1 cellular context compared by ENCODE assay signal in the genomic region with DNA sequence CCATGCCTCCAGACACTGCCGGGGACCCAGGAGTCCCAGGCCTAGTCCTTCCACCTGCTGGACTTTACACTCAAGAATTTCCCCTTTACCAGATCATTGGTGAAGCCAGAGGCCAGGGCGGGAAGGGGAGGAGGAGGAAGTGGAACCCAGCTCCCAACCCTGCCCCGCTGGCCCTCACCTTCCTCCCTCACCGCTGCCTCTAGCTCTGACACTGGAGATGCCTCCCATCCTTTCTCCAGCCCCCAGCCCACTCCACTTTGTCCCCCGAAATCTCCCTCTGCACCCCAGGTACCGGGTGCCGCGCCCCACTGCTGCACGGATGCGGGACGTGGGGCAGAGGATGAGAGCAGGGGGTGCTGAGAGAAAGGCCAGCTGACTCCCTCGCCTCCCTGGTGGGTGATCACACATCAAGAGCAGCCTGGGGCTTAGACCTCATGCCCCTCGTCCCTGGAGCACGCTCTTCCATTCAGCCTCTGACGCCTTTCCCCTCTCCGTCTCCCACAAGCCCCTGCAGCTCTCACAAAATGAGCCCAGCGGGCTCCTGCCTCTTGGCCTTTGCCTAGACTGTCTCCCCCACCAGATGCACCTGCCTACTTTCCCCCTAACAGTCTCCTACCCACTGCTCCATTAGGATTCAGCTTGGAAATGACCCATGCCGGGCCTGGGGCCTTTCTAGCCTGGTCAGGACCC.
TF ChIP-seq lines count a peak whose summit lies in the region.

A gene with protein sequence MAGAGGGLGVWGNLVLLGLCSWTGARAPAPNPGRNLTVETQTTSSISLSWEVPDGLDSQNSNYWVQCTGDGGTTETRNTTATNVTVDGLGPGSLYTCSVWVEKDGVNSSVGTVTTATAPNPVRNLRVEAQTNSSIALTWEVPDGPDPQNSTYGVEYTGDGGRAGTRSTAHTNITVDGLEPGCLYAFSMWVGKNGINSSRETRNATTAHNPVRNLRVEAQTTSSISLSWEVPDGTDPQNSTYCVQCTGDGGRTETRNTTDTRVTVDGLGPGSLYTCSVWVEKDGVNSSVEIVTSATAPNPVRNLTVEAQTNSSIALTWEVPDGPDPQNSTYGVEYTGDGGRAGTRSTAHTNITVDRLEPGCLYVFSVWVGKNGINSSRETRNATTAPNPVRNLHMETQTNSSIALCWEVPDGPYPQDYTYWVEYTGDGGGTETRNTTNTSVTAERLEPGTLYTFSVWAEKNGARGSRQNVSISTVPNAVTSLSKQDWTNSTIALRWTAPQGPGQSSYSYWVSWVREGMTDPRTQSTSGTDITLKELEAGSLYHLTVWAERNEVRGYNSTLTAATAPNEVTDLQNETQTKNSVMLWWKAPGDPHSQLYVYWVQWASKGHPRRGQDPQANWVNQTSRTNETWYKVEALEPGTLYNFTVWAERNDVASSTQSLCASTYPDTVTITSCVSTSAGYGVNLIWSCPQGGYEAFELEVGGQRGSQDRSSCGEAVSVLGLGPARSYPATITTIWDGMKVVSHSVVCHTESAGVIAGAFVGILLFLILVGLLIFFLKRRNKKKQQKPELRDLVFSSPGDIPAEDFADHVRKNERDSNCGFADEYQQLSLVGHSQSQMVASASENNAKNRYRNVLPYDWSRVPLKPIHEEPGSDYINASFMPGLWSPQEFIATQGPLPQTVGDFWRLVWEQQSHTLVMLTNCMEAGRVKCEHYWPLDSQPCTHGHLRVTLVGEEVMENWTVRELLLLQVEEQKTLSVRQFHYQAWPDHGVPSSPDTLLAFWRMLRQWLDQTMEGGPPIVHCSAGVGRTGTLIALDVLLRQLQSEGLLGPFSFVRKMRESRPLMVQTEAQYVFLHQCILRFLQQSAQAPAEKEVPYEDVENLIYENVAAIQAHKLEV (minus strand): TSS at position 72 of the 690 bp plus-strand sequence. CDS start 68 bp downstream, at position 4.

TF ChIP-seq in HepG2, 621 proteins besides CTCF, POLR2A, EP300 and RAD21 (continued from another document and continues in another):
- TF ChIP-seq NCOR1 (IDR thresholded peaks at IDR 0.05; ENCODE audit: borderline replicate concordance, low read length) (no peak), ZNF577 (CRISPR knock-in tag; IDR thresholded peaks at IDR 0.05; ENCODE audit: borderline replicate concordance, low read depth) (no peak), EEA1 (CRISPR knock-in tag; IDR thresholded peaks at IDR 0.05; ENCODE audit: borderline replicate concordance) (no peak), ZNF143 (CRISPR knock-in tag; IDR thresholded peaks at IDR 0.05) (peak; percentile 63), MYNN (CRISPR knock-in tag; IDR thresholded peaks at IDR 0.05; ENCODE audit: low read depth) (no peak), CC2D1A (CRISPR knock-in tag; IDR thresholded peaks at IDR 0.05) (no peak), WIZ (CRISPR knock-in tag; IDR thresholded peaks at IDR 0.05) (0 out of 2 replicates have a peak, but pooled peaks have one; percentile 33), RFXANK (CRISPR knock-in tag; IDR thresholded peaks at IDR 0.05) (no peak), SIX1 (CRISPR knock-in tag; IDR thresholded peaks at IDR 0.05; ENCODE audit: borderline replicate concordance) (no peak), GFI1 (CRISPR knock-in tag; IDR thresholded peaks at IDR 0.05; ENCODE audit: borderline replicate concordance) (no peak), ZMYM3 (CRISPR knock-in tag; IDR thresholded peaks at IDR 0.05) (no peak), ZNF430 (CRISPR knock-in tag; IDR thresholded peaks at IDR 0.05) (0 out of 2 replicates have a peak, but pooled peaks have one; percentile 87), KDM2A (CRISPR knock-in tag; IDR thresholded peaks at IDR 0.05; ENCODE audit: borderline replicate concordance, low read depth) (no peak), SMARCE1 (IDR thresholded peaks at IDR 0.05; ENCODE audit: borderline replicate concordance) (no peak), TCF7L2 (IDR thresholded peaks at IDR 0.05; ENCODE audit: low read depth, low read length) (no peak), MAFK (conservative IDR thresholded peaks at IDR 0.05 in 1 of 2, IDR thresholded peaks at IDR 0.05 in 1 of 2; ENCODE audit: low read length in 2 of 2) (no peak), ZNF775 (CRISPR knock-in tag; IDR thresholded peaks at IDR 0.05; ENCODE audit: borderline replicate concordance) (no peak), MAZ (IDR thresholded peaks at IDR 0.05; ENCODE audit: borderline replicate concordance, low read depth, low read length) (no peak), MAZ (CRISPR knock-in tag; IDR thresholded peaks at IDR 0.05; ENCODE audit: low read depth) (no peak), TRIM24 (CRISPR knock-in tag; IDR thresholded peaks at IDR 0.05) (no peak), NFYB (CRISPR knock-in tag; IDR thresholded peaks at IDR 0.05) (no peak), ZNF101 (CRISPR knock-in tag; IDR thresholded peaks at IDR 0.05; ENCODE audit: borderline replicate concordance, low read depth) (no peak), MBD4 (IDR thresholded peaks at IDR 0.05; ENCODE audit: borderline replicate concordance, low read length) (no peak), SOX13 (IDR thresholded peaks at IDR 0.05) (no peak), SOX13 (CRISPR knock-in tag; conservative IDR thresholded peaks at IDR 0.05 in 1 of 2, IDR thresholded peaks at IDR 0.05 in 1 of 2) (0 out of 4 replicates have a peak, but pooled peaks have one; percentile 6 to 78), ZNF773 (CRISPR knock-in tag; IDR thresholded peaks at IDR 0.05; ENCODE audit: borderline replicate concordance) (no peak), ZNF570 (CRISPR knock-in tag; IDR thresholded peaks at IDR 0.05; ENCODE audit: borderline replicate concordance) (no peak), ZSCAN20 (CRISPR knock-in tag; IDR thresholded peaks at IDR 0.05; ENCODE audit: borderline replicate concordance) (no peak), MEF2D (CRISPR knock-in tag; IDR thresholded peaks at IDR 0.05) (no peak; the same call in 1 of the 2 replicates), MATR3 (CRISPR knock-in tag; IDR thresholded peaks at IDR 0.05) (no peak), HNRNPUL1 (IDR thresholded peaks at IDR 0.05; ENCODE audit: low read depth, low read length) (no peak), RORA (CRISPR knock-in tag; IDR thresholded peaks at IDR 0.05) (no peak)
- TF ChIP-seq, protein P1, sequence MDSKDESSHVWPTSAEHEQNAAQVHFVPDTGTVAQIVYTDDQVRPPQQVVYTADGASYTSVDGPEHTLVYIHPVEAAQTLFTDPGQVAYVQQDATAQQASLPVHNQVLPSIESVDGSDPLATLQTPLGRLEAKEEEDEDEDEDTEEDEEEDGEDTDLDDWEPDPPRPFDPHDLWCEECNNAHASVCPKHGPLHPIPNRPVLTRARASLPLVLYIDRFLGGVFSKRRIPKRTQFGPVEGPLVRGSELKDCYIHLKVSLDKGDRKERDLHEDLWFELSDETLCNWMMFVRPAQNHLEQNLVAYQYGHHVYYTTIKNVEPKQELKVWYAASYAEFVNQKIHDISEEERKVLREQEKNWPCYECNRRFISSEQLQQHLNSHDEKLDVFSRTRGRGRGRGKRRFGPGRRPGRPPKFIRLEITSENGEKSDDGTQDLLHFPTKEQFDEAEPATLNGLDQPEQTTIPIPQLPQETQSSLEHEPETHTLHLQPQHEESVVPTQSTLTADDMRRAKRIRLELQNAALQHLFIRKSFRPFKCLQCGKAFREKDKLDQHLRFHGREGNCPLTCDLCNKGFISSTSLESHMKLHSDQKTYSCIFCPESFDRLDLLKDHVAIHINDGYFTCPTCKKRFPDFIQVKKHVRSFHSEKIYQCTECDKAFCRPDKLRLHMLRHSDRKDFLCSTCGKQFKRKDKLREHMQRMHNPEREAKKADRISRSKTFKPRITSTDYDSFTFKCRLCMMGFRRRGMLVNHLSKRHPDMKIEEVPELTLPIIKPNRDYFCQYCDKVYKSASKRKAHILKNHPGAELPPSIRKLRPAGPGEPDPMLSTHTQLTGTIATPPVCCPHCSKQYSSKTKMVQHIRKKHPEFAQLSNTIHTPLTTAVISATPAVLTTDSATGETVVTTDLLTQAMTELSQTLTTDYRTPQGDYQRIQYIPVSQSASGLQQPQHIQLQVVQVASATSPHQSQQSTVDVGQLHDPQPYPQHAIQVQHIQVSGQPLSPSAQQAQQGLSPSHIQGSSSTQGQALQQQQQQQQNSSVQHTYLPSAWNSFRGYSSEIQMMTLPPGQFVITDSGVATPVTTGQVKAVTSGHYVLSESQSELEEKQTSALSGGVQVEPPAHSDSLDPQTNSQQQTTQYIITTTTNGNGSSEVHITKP (CRISPR knock-in tag; IDR thresholded peaks at IDR 0.05; ENCODE audit: low read depth), result no peak
- TF ChIP-seq, protein P2, sequence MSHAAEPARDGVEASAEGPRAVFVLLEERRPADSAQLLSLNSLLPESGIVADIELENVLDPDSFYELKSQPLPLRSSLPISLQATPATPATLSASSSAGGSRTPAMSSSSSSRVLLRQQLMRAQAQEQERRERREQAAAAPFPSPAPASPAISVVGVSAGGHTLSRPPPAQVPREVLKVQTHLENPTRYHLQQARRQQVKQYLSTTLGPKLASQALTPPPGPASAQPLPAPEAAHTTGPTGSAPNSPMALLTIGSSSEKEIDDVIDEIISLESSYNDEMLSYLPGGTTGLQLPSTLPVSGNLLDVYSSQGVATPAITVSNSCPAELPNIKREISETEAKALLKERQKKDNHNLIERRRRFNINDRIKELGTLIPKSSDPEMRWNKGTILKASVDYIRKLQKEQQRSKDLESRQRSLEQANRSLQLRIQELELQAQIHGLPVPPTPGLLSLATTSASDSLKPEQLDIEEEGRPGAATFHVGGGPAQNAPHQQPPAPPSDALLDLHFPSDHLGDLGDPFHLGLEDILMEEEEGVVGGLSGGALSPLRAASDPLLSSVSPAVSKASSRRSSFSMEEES (CRISPR knock-in tag; IDR thresholded peaks at IDR 0.05), result no peak; the same call in 1 of the 2 replicates
- TF ChIP-seq, protein P3, sequence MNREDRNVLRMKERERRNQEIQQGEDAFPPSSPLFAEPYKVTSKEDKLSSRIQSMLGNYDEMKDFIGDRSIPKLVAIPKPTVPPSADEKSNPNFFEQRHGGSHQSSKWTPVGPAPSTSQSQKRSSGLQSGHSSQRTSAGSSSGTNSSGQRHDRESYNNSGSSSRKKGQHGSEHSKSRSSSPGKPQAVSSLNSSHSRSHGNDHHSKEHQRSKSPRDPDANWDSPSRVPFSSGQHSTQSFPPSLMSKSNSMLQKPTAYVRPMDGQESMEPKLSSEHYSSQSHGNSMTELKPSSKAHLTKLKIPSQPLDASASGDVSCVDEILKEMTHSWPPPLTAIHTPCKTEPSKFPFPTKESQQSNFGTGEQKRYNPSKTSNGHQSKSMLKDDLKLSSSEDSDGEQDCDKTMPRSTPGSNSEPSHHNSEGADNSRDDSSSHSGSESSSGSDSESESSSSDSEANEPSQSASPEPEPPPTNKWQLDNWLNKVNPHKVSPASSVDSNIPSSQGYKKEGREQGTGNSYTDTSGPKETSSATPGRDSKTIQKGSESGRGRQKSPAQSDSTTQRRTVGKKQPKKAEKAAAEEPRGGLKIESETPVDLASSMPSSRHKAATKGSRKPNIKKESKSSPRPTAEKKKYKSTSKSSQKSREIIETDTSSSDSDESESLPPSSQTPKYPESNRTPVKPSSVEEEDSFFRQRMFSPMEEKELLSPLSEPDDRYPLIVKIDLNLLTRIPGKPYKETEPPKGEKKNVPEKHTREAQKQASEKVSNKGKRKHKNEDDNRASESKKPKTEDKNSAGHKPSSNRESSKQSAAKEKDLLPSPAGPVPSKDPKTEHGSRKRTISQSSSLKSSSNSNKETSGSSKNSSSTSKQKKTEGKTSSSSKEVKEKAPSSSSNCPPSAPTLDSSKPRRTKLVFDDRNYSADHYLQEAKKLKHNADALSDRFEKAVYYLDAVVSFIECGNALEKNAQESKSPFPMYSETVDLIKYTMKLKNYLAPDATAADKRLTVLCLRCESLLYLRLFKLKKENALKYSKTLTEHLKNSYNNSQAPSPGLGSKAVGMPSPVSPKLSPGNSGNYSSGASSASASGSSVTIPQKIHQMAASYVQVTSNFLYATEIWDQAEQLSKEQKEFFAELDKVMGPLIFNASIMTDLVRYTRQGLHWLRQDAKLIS (CRISPR knock-in tag; IDR thresholded peaks at IDR 0.05), result no peak
- TF ChIP-seq, protein P4, sequence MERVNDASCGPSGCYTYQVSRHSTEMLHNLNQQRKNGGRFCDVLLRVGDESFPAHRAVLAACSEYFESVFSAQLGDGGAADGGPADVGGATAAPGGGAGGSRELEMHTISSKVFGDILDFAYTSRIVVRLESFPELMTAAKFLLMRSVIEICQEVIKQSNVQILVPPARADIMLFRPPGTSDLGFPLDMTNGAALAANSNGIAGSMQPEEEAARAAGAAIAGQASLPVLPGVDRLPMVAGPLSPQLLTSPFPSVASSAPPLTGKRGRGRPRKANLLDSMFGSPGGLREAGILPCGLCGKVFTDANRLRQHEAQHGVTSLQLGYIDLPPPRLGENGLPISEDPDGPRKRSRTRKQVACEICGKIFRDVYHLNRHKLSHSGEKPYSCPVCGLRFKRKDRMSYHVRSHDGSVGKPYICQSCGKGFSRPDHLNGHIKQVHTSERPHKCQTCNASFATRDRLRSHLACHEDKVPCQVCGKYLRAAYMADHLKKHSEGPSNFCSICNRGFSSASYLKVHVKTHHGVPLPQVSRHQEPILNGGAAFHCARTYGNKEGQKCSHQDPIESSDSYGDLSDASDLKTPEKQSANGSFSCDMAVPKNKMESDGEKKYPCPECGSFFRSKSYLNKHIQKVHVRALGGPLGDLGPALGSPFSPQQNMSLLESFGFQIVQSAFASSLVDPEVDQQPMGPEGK (CRISPR knock-in tag; IDR thresholded peaks at IDR 0.05), result peak; percentile 36; the same call in 1 of the 2 replicates
- TF ChIP-seq, protein P5, sequence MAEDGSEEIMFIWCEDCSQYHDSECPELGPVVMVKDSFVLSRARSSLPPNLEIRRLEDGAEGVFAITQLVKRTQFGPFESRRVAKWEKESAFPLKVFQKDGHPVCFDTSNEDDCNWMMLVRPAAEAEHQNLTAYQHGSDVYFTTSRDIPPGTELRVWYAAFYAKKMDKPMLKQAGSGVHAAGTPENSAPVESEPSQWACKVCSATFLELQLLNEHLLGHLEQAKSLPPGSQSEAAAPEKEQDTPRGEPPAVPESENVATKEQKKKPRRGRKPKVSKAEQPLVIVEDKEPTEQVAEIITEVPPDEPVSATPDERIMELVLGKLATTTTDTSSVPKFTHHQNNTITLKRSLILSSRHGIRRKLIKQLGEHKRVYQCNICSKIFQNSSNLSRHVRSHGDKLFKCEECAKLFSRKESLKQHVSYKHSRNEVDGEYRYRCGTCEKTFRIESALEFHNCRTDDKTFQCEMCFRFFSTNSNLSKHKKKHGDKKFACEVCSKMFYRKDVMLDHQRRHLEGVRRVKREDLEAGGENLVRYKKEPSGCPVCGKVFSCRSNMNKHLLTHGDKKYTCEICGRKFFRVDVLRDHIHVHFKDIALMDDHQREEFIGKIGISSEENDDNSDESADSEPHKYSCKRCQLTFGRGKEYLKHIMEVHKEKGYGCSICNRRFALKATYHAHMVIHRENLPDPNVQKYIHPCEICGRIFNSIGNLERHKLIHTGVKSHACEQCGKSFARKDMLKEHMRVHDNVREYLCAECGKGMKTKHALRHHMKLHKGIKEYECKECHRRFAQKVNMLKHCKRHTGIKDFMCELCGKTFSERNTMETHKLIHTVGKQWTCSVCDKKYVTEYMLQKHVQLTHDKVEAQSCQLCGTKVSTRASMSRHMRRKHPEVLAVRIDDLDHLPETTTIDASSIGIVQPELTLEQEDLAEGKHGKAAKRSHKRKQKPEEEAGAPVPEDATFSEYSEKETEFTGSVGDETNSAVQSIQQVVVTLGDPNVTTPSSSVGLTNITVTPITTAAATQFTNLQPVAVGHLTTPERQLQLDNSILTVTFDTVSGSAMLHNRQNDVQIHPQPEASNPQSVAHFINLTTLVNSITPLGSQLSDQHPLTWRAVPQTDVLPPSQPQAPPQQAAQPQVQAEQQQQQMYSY (CRISPR knock-in tag; IDR thresholded peaks at IDR 0.05), result no peak
- TF ChIP-seq, protein P6, sequence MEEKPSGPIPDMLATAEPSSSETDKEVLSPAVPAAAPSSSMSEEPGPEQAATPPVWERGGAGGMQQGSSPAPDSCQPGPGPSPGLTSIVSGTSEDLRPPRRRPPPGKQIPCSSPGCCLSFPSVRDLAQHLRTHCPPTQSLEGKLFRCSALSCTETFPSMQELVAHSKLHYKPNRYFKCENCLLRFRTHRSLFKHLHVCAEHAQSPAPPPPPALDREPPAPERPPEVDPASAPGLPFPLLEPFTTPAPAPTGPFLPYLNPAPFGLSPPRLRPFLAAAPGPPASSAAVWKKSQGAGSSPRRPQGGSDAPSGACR (CRISPR knock-in tag; IDR thresholded peaks at IDR 0.05), result no peak
